In genomic region chr1:44740179-44740617, GRCh38 we compare ENCODE assay signal across 8 cellular contexts. TPM values are rescaled to one million over a fixed set of nuclear protein-coding genes. Genes with fewer than 3 reads are reported as not detected.
A peak's percentile ranks its signal among the peaks of the same experiment; 100 is the strongest.
DNase-seq lines count a peak whose midpoint lies in the region; ATAC-seq, FAIRE-seq and TF ChIP-seq lines count a peak whose summit lies in the region.

No MANE protein-coding gene starts in this region.

- H3K9ac ChIP-seq in keratinocyte (ENCODE audit: control insufficient read depth, extremely low read depth, insufficient read depth, low read length): peak overlapping the region; percentile 84

- H3K4me3 Mint-ChIP-seq in activated naive CD4-positive, alpha-beta T cell treated with anti-CD3 and anti-CD28 coated beads for 36 hours: peak overlapping the region; percentile 99
- H3K4me3 Mint-ChIP-seq in activated CD8-positive, alpha-beta T cell treated with anti-CD3 and anti-CD28 coated beads for 36 hours: peak overlapping the region; percentile 97

- POLR2A ChIA-PET in activated CD8-positive, alpha-beta T cell treated with anti-CD3 and anti-CD28 coated beads for 36 hours (lab: Charles Lee): interaction anchor here (0.6 to 10.3 kb wide), 8 partner anchors 9 to 79 kb away, joined by 3 to 137 read pairs (median 10); partner anchors contain the start of genes RNU5D-1 and RPS8

- no peak for TF ChIP-seq EP300 in transverse colon (IDR thresholded peaks at IDR 0.05; ENCODE audit: low read depth)

- H3K4me3 ChIP-seq in keratinocyte (ENCODE audit: control insufficient read depth in 2 of 3, extremely low read depth in 1 of 3, insufficient read depth in 2 of 3, low read depth in 1 of 3, low read length in 3 of 3): peak overlapping the region; percentile 57 to 95 (median 94)
- H3K4me3 ChIP-seq in transverse colon: peak overlapping the region in 3 of 4 donors; percentile 44 to 62 (median 47)

- peak overlapping the region; percentile 98 for H2AFZ ChIP-seq in keratinocyte (ENCODE audit: control insufficient read depth, low read length)

- peak overlapping the region; percentile 97 for H3K4me2 ChIP-seq in keratinocyte (ENCODE audit: control insufficient read depth, extremely low read depth, insufficient read depth, low read depth, low read length)

- H3K9me1 ChIP-seq in keratinocyte (ENCODE audit: control insufficient read depth, extremely low read depth, insufficient read depth, low read length): no peaks in the 10 kb centered on the region

- H3K27ac ChIP-seq in keratinocyte (ENCODE audit: control insufficient read depth, insufficient read depth, low read length) (peak overlapping the region; percentile 67), transverse colon (peak overlapping the region; percentile 86 to 91 (median 91))

- CTCF ChIA-PET in activated naive CD4-positive, alpha-beta T cell treated with anti-CD3 and anti-CD28 coated beads for 36 hours (lab: Charles Lee): interaction anchor here (0.7 kb wide), 1 partner anchor 32 kb away, joined by 3 read pairs; no protein-coding TSS in a partner anchor
- CTCF ChIA-PET in activated CD8-positive, alpha-beta T cell treated with anti-CD3 and anti-CD28 coated beads for 36 hours (lab: Charles Lee): interaction anchor here (0.6 to 0.7 kb wide), 2 partner anchors 18 to 26 kb away, joined by 3 read pairs; no protein-coding TSS in a partner anchor

- peaks cover 33% of the 10 kb centered on the region for H3K79me2 ChIP-seq in keratinocyte (ENCODE audit: control insufficient read depth, insufficient read depth, low read length)

- H3K36me3 ChIP-seq in keratinocyte (ENCODE audit: control insufficient read depth in 2 of 2, extremely low read depth in 1 of 2, insufficient read depth in 2 of 2, low read length in 2 of 2): peaks cover 0 to 19% of the 10 kb centered on the region in 2 experiments
- no peaks in the 10 kb centered on the region for H3K36me3 ChIP-seq in transverse colon

- no peak for DNase-seq in activated naive CD4-positive, alpha-beta T cell treated with anti-CD3 and anti-CD28 coated beads for 36 hours
- DNase-seq in activated naive CD4-positive, alpha-beta T cell (lab: John Stamatoyannopoulos, UW): no peak
- no peak for DNase-seq in activated CD8-positive, alpha-beta T cell treated with anti-CD3 and anti-CD28 coated beads for 36 hours
- DNase-seq in keratinocyte (ENCODE audit: low read depth, low spot score): no peak
- no peak for DNase-seq in transverse colon
- no peak for DNase-seq in urothelium cell line (ENCODE audit: low spot score)
- no peak for DNase-seq in stimulated activated CD4-positive, alpha-beta T cell treated with anti-CD3 and anti-CD28 coated beads, Interleukin-4, amount 100 ng/mL, for 4 hours

- H3K4me1 ChIP-seq in keratinocyte (ENCODE audit: control insufficient read depth, extremely low read depth, insufficient read depth, low read length) (peaks cover 6% of the 10 kb centered on the region), transverse colon (peaks cover 6 to 10% (median 8%) of the 10 kb centered on the region in 4 donors)

- H3K9me3 Mint-ChIP-seq in activated naive CD4-positive, alpha-beta T cell treated with anti-CD3 and anti-CD28 coated beads for 36 hours: no peaks in the 10 kb centered on the region
- H3K9me3 Mint-ChIP-seq in activated CD8-positive, alpha-beta T cell treated with anti-CD3 and anti-CD28 coated beads for 36 hours: no peaks in the 10 kb centered on the region

- TF ChIP-seq CTCF in activated CD8-positive, alpha-beta T cell treated with anti-CD3 and anti-CD28 coated beads for 36 hours (IDR thresholded peaks at IDR 0.05): no peak
- TF ChIP-seq CTCF in keratinocyte (optimal IDR thresholded peaks at IDR 0.05 in 1 of 3, IDR thresholded peaks at IDR 0.05 in 1 of 3, conservative IDR thresholded peaks at IDR 0.05 in 1 of 3; ENCODE audit: extremely low read depth in 1 of 3, insufficient read depth in 2 of 3, low read length in 3 of 3): no peak
- TF ChIP-seq CTCF in transverse colon (IDR thresholded peaks at IDR 0.05): no peak

- peak overlapping the region; percentile 97 for H3K27ac Mint-ChIP-seq in activated naive CD4-positive, alpha-beta T cell treated with anti-CD3 and anti-CD28 coated beads for 36 hours
- peak overlapping the region; percentile 90 for H3K27ac Mint-ChIP-seq in activated CD8-positive, alpha-beta T cell treated with anti-CD3 and anti-CD28 coated beads for 36 hours

- H3K9me3 ChIP-seq in keratinocyte (ENCODE audit: control insufficient read depth, low read depth, low read length) (no peaks in the 10 kb centered on the region), transverse colon (no peaks in the 10 kb centered on the region)

- H3K27me3 Mint-ChIP-seq in activated naive CD4-positive, alpha-beta T cell treated with anti-CD3 and anti-CD28 coated beads for 36 hours (ENCODE audit: low read depth): no peaks in the 10 kb centered on the region
- H3K27me3 Mint-ChIP-seq in activated CD8-positive, alpha-beta T cell treated with anti-CD3 and anti-CD28 coated beads for 36 hours: no peaks in the 10 kb centered on the region

- in situ Hi-C loops in transverse colon (cut with MboI; ENCODE audit: low pct_ligation_motif_present in 1 of 4, low pct_unique_long_range_greater_than_20kb in 1 of 4, low sequenced_read_pairs in 3 of 4): no loop called here

- no peak for ATAC-seq in activated CD8-positive, alpha-beta T cell treated with anti-CD3 and anti-CD28 coated beads for 36 hours
- ATAC-seq in HG03457 (IDR thresholded peaks at IDR 0.05; ENCODE audit: unreplicated experiment): no peak

- dilution Hi-C loops in keratinocyte (cut with MboI; ENCODE audit: extremely low pct_ligation_motif_present, low sequenced_read_pairs): no loop called here

- FAIRE-seq in keratinocyte (lab: Jason Lieb, UNC): no peak
- FAIRE-seq in urothelium cell line (lab: Jason Lieb, UNC): no peak

- WGBS in transverse colon (ENCODE audit: low coverage in 1 of 2), 2 donors: 0 to 3% methylated on average over 2 to 14 of the region's 14 CpGs

- H3K4me1 Mint-ChIP-seq in activated naive CD4-positive, alpha-beta T cell treated with anti-CD3 and anti-CD28 coated beads for 36 hours (ENCODE audit: low read depth): peaks cover 16% of the 10 kb centered on the region
- H3K4me1 Mint-ChIP-seq in activated CD8-positive, alpha-beta T cell treated with anti-CD3 and anti-CD28 coated beads for 36 hours (ENCODE audit: low read depth): peaks cover 17% of the 10 kb centered on the region

- intact Hi-C loops in activated naive CD4-positive, alpha-beta T cell treated with anti-CD3 and anti-CD28 coated beads for 36 hours (cut with micrococcal nuclease): no loop called here
- intact Hi-C loops in activated CD8-positive, alpha-beta T cell treated with anti-CD3 and anti-CD28 coated beads for 36 hours (cut with micrococcal nuclease): no loop called here
- intact Hi-C loops in transverse colon (cut with DNase I; ENCODE audit: low total_unique reads): no loop called here

- TF ChIP-seq POLR2A in transverse colon (IDR thresholded peaks at IDR 0.05): no peak

- peaks cover 38% of the 10 kb centered on the region for H3K36me3 Mint-ChIP-seq in activated naive CD4-positive, alpha-beta T cell treated with anti-CD3 and anti-CD28 coated beads for 36 hours (ENCODE audit: low read depth)
- H3K36me3 Mint-ChIP-seq in activated CD8-positive, alpha-beta T cell treated with anti-CD3 and anti-CD28 coated beads for 36 hours (ENCODE audit: low read depth): peaks cover 32% of the 10 kb centered on the region

- H3K27me3 ChIP-seq in keratinocyte (ENCODE audit: control insufficient read depth, extremely low read depth, insufficient read depth, low read length) (no peaks in the 10 kb centered on the region), transverse colon (no peaks in the 10 kb centered on the region)

- H4K20me1 ChIP-seq in keratinocyte (ENCODE audit: control insufficient read depth, extremely low read depth, insufficient read depth, low read length): no peaks in the 10 kb centered on the region

RNA-seq across cellular contexts. Expression of gene KIF2C, which starts 0.6 kb away (rescaled TPM):
- 100 to 1,000 TPM; 147 to 154 TPM for total RNA-seq in activated naive CD4-positive, alpha-beta T cell treated with anti-CD3 and anti-CD28 coated beads for 36 hours
- total RNA-seq in activated CD8-positive, alpha-beta T cell treated with anti-CD3 and anti-CD28 coated beads for 36 hours: 10 to 100 TPM; 92.6 to 95.0 TPM
- polyA plus RNA-seq in keratinocyte: 2.5 to 17.6 TPM (median 16.3 TPM) in 3 replicates
- polyA plus RNA-seq in keratinocyte (2011; ENCODE audit: low read depth): 0.19 TPM
- polyA plus RNA-seq in keratinocyte (2011; cell fraction: cytosol; rRNA removed): 3.1 and 3.2 TPM in 2 replicates
- 4.0 and 5.6 TPM in 2 replicates for polyA plus RNA-seq in keratinocyte (2011; cell fraction: nucleus; rRNA removed)
- polyA plus RNA-seq in keratinocyte (2012; ENCODE audit: low replicate concordance): 0.24 and 10.7 TPM in 2 replicates
- polyA minus RNA-seq in keratinocyte: 2.3 to 16.0 TPM (median 5.4 TPM) in 3 replicates
- 3.5 TPM for polyA minus RNA-seq in keratinocyte (2011; cell fraction: cytosol; rRNA and poly(A)+ RNA removed)
- 1.5 and 2.2 TPM in 2 replicates for polyA minus RNA-seq in keratinocyte (2011; cell fraction: nucleus; rRNA and poly(A)+ RNA removed)
- 1 to 10 TPM in 2 of 4 donors, under 1 TPM in 1, not detected in 1; 0.95 to 8.0 (median 1.9) TPM for total RNA-seq in transverse colon

RNA-seq across cellular contexts. Expression of gene RNU5D-1, which starts 9.2 kb away (rescaled TPM):
- not detected for total RNA-seq in activated naive CD4-positive, alpha-beta T cell treated with anti-CD3 and anti-CD28 coated beads for 36 hours
- total RNA-seq in activated CD8-positive, alpha-beta T cell treated with anti-CD3 and anti-CD28 coated beads for 36 hours: not detected
- polyA plus RNA-seq in keratinocyte: not detected in 3 replicates
- not detected for polyA plus RNA-seq in keratinocyte (2011; ENCODE audit: low read depth)
- polyA plus RNA-seq in keratinocyte (2011; cell fraction: cytosol; rRNA removed): not detected in 2 replicates
- not detected in 2 replicates for polyA plus RNA-seq in keratinocyte (2011; cell fraction: nucleus; rRNA removed)
- not detected in 2 replicates for polyA plus RNA-seq in keratinocyte (2012; ENCODE audit: low replicate concordance)
- under 0.01 TPM in 3 replicates for polyA minus RNA-seq in keratinocyte
- polyA minus RNA-seq in keratinocyte (2011; cell fraction: cytosol; rRNA and poly(A)+ RNA removed): not detected
- polyA minus RNA-seq in keratinocyte (2011; cell fraction: nucleus; rRNA and poly(A)+ RNA removed): under 0.01 TPM in 2 replicates
- total RNA-seq in transverse colon: not detected

RNA-seq across cellular contexts. Expression of gene RPS8, which starts 35.1 kb away (rescaled TPM):
- total RNA-seq in activated naive CD4-positive, alpha-beta T cell treated with anti-CD3 and anti-CD28 coated beads for 36 hours: 1,000 to 10,000 TPM; 3,619 to 3,772 TPM
- total RNA-seq in activated CD8-positive, alpha-beta T cell treated with anti-CD3 and anti-CD28 coated beads for 36 hours: 1,000 to 10,000 TPM; 3,218 to 3,314 TPM
- polyA plus RNA-seq in keratinocyte: 1,764 to 2,149 TPM (median 1,890 TPM) in 3 replicates
- polyA plus RNA-seq in keratinocyte (2011; ENCODE audit: low read depth): 1,489 TPM
- polyA plus RNA-seq in keratinocyte (2011; cell fraction: cytosol; rRNA removed): 1,963 and 2,381 TPM in 2 replicates
- polyA plus RNA-seq in keratinocyte (2011; cell fraction: nucleus; rRNA removed): 529 and 600 TPM in 2 replicates
- polyA plus RNA-seq in keratinocyte (2012; ENCODE audit: low replicate concordance): 2,173 and 2,970 TPM in 2 replicates
- 237 to 673 TPM (median 537 TPM) in 3 replicates for polyA minus RNA-seq in keratinocyte
- 965 TPM for polyA minus RNA-seq in keratinocyte (2011; cell fraction: cytosol; rRNA and poly(A)+ RNA removed)
- polyA minus RNA-seq in keratinocyte (2011; cell fraction: nucleus; rRNA and poly(A)+ RNA removed): 131 and 151 TPM in 2 replicates
- total RNA-seq in transverse colon: 1,000 to 10,000 TPM in 3 of 4 donors, 100 to 1,000 TPM in 1; 505 to 1,630 (median 1,282) TPM

RNA-seq across cellular contexts. Expression of gene BEST4, which starts 47.8 kb away (rescaled TPM):
- total RNA-seq in activated naive CD4-positive, alpha-beta T cell treated with anti-CD3 and anti-CD28 coated beads for 36 hours: under 1 TPM; 0.74 to 0.79 TPM
- 1 to 10 TPM in 1 of 2 experiments, under 1 TPM in 1; 0.87 to 1.0 TPM for total RNA-seq in activated CD8-positive, alpha-beta T cell treated with anti-CD3 and anti-CD28 coated beads for 36 hours
- 0.07 to 0.14 TPM (median 0.13 TPM) in 3 replicates for polyA plus RNA-seq in keratinocyte
- polyA plus RNA-seq in keratinocyte (2011; ENCODE audit: low read depth): 0.21 TPM
- 0.03 TPM in 1 of 2 replicates, not detected in the other for polyA plus RNA-seq in keratinocyte (2011; cell fraction: cytosol; rRNA removed)
- 0.43 and 0.53 TPM in 2 replicates for polyA plus RNA-seq in keratinocyte (2011; cell fraction: nucleus; rRNA removed)
- polyA plus RNA-seq in keratinocyte (2012; ENCODE audit: low replicate concordance): 0.14 TPM in 1 of 2 replicates, not detected in the other
- 0.16 TPM in 1 of 3 replicates, not detected in the others for polyA minus RNA-seq in keratinocyte
- polyA minus RNA-seq in keratinocyte (2011; cell fraction: cytosol; rRNA and poly(A)+ RNA removed): not detected
- polyA minus RNA-seq in keratinocyte (2011; cell fraction: nucleus; rRNA and poly(A)+ RNA removed): not detected in 2 replicates
- total RNA-seq in transverse colon: 100 to 1,000 TPM in 2 of 4 donors, 10 to 100 TPM in 2; 48.8 to 208 (median 92.3) TPM

RNA-seq across cellular contexts. Expression of gene PLK3, which starts 60.0 kb away (rescaled TPM):
- 10 to 100 TPM; 44.2 to 46.7 TPM for total RNA-seq in activated naive CD4-positive, alpha-beta T cell treated with anti-CD3 and anti-CD28 coated beads for 36 hours
- total RNA-seq in activated CD8-positive, alpha-beta T cell treated with anti-CD3 and anti-CD28 coated beads for 36 hours: 10 to 100 TPM; 36.4 to 36.6 TPM
- 30.6 to 34.0 TPM (median 33.5 TPM) in 3 replicates for polyA plus RNA-seq in keratinocyte
- 38.6 TPM for polyA plus RNA-seq in keratinocyte (2011; ENCODE audit: low read depth)
- polyA plus RNA-seq in keratinocyte (2011; cell fraction: cytosol; rRNA removed): 23.9 and 32.6 TPM in 2 replicates
- polyA plus RNA-seq in keratinocyte (2011; cell fraction: nucleus; rRNA removed): 111 and 118 TPM in 2 replicates
- polyA plus RNA-seq in keratinocyte (2012; ENCODE audit: low replicate concordance): 21.8 and 38.7 TPM in 2 replicates
- polyA minus RNA-seq in keratinocyte: 30.0 to 41.4 TPM (median 39.0 TPM) in 3 replicates
- 31.7 TPM for polyA minus RNA-seq in keratinocyte (2011; cell fraction: cytosol; rRNA and poly(A)+ RNA removed)
- 46.9 and 49.6 TPM in 2 replicates for polyA minus RNA-seq in keratinocyte (2011; cell fraction: nucleus; rRNA and poly(A)+ RNA removed)
- total RNA-seq in transverse colon: 10 to 100 TPM; 12.4 to 87.2 (median 16.3) TPM

Comparison
In these comparisons a context has a peak if more than half of its experiments do, and no peak if none do; other contexts are left out.
1. RNA of gene KIF2C, which starts 0.6 kb away (total RNA-seq): 147 to 154 TPM in activated naive CD4-positive, alpha-beta T cell treated with anti-CD3 and anti-CD28 coated beads for 36 hours and 92.6 to 95.0 TPM in activated CD8-positive, alpha-beta T cell treated with anti-CD3 and anti-CD28 coated beads for 36 hours; 0.95 to 8.0 TPM in transverse colon; every median in the first group is over 10 times any median in the second.